ENCODE assay signal across 12 cellular contexts in genomic region chr12:120692524-120693033, GRCh38. TPM values are rescaled to one million over a fixed set of nuclear protein-coding genes. Genes with fewer than 3 reads are reported as not detected.
DNase-seq lines count a peak whose midpoint lies in the region; ATAC-seq and TF ChIP-seq lines count a peak whose summit lies in the region.
"Had no signal": no experiment of that assay in that cellular context is flagged by ENCODE, and none has a peak within 500 bp of the region (broad histone marks: within the 10 kb centered on the region; RNA-seq: fewer than 3 reads in every experiment).

No MANE protein-coding gene starts in this region.

- TF ChIP-seq CTCF in left ventricle myocardium inferior (IDR thresholded peaks at IDR 0.05; ENCODE audit: borderline replicate concordance) (no peak), transverse colon (IDR thresholded peaks at IDR 0.05) (no peak)
- TF ChIP-seq CTCF in activated CD8-positive, alpha-beta T cell treated with anti-CD3 and anti-CD28 coated beads for 36 hours (IDR thresholded peaks at IDR 0.05), result no peak

- TF ChIP-seq EP300 in transverse colon (IDR thresholded peaks at IDR 0.05; ENCODE audit: low read depth), result no peak

- POLR2A ChIA-PET in activated CD8-positive, alpha-beta T cell treated with anti-CD3 and anti-CD28 coated beads for 36 hours (lab: Charles Lee), result interaction anchor here (1.5 kb wide), 1 partner anchor 18 kb away, joined by 4 read pairs; the partner anchor contains the start of gene UNC119B

- in situ Hi-C loops in transverse colon (cut with MboI; ENCODE audit: low pct_ligation_motif_present in 1 of 4, low pct_unique_long_range_greater_than_20kb in 1 of 4, low sequenced_read_pairs in 3 of 4), result no loop called here

- peaks cover 45% of the 10 kb centered on the region for H3K4me1 Mint-ChIP-seq in activated CD8-positive, alpha-beta T cell treated with anti-CD3 and anti-CD28 coated beads for 36 hours (ENCODE audit: low read depth)

- DNase-seq in left ventricle myocardium inferior (no peak), right cardiac atrium (no peak), kidney glomerular epithelial cell (lab: John Stamatoyannopoulos, UW) (peak; percentile 57), transverse colon (no peak), NCI-H510A (lab: John Stamatoyannopoulos, UW) (no peak), head of caudate nucleus (no peak)
- DNase-seq in activated CD8-positive, alpha-beta T cell treated with anti-CD3 and anti-CD28 coated beads for 36 hours, result no peak
- DNase-seq: COR-L47, NCI-H1105 had no signal

- H3K9me3 ChIP-seq in left ventricle myocardium inferior (replicated peaks) (no peaks in the 10 kb centered on the region), right cardiac atrium (ENCODE audit: control insufficient read depth, low read length) (no peaks in the 10 kb centered on the region), transverse colon (no peaks in the 10 kb centered on the region)
- H3K9me3 ChIP-seq: ascending aorta had no signal

- H3K27ac ChIP-seq in left ventricle myocardium inferior (replicated peaks) (peak overlapping the region; percentile 98), right cardiac atrium (ENCODE audit: low read length) (no peak overlapping the region), transverse colon (peak overlapping the region; percentile 11 to 98 (median 54))
- H3K27ac ChIP-seq: ascending aorta had no signal

- H3K4me3 Mint-ChIP-seq in activated CD8-positive, alpha-beta T cell treated with anti-CD3 and anti-CD28 coated beads for 36 hours, result no peak overlapping the region

- no peaks in the 10 kb centered on the region for H3K9me3 Mint-ChIP-seq in activated CD8-positive, alpha-beta T cell treated with anti-CD3 and anti-CD28 coated beads for 36 hours

- H3K36me3 ChIP-seq in left ventricle myocardium inferior (peaks cover 37% of the 10 kb centered on the region), transverse colon (peaks cover 0 to 30% (median 11%) of the 10 kb centered on the region in 4 donors)

- CTCF ChIA-PET in activated CD8-positive, alpha-beta T cell treated with anti-CD3 and anti-CD28 coated beads for 36 hours (lab: Charles Lee), result interaction anchor here (6.4 kb wide), 1 partner anchor 110 kb away, joined by 28 read pairs; the partner anchor contains the start of gene POP5

- H3K27ac Mint-ChIP-seq in activated CD8-positive, alpha-beta T cell treated with anti-CD3 and anti-CD28 coated beads for 36 hours, result peak overlapping the region; percentile 25

- ATAC-seq in right cardiac atrium (no peak), HG02852 (IDR thresholded peaks at IDR 0.05; ENCODE audit: unreplicated experiment) (no peak)
- ATAC-seq in activated CD8-positive, alpha-beta T cell treated with anti-CD3 and anti-CD28 coated beads for 36 hours, result no peak

- TF ChIP-seq POLR2A in transverse colon (IDR thresholded peaks at IDR 0.05), result no peak

- no peaks in the 10 kb centered on the region for H3K27me3 Mint-ChIP-seq in activated CD8-positive, alpha-beta T cell treated with anti-CD3 and anti-CD28 coated beads for 36 hours

- intact Hi-C loops in left ventricle myocardium inferior (cut with micrococcal nuclease), result no loop called here
- intact Hi-C loops in right cardiac atrium (cut with DNase I), result no loop called here
- intact Hi-C loops in activated CD8-positive, alpha-beta T cell treated with anti-CD3 and anti-CD28 coated beads for 36 hours (cut with micrococcal nuclease), result no loop called here
- intact Hi-C loops in transverse colon (cut with DNase I; ENCODE audit: low total_unique reads), result no loop called here
- intact Hi-C loops in head of caudate nucleus (cut with DNase I), result no loop called here

- peaks cover 33% of the 10 kb centered on the region for H3K36me3 Mint-ChIP-seq in activated CD8-positive, alpha-beta T cell treated with anti-CD3 and anti-CD28 coated beads for 36 hours (ENCODE audit: low read depth)

- H3K27me3 ChIP-seq in left ventricle myocardium inferior (ENCODE audit: low read depth) (no peaks in the 10 kb centered on the region), right cardiac atrium (ENCODE audit: control insufficient read depth, insufficient read depth) (no peaks in the 10 kb centered on the region), transverse colon (no peaks in the 10 kb centered on the region)
- H3K27me3 ChIP-seq: ascending aorta had no signal

- WGBS in right cardiac atrium, result 74% methylated on average over 11 of the region's 11 CpGs
- WGBS in transverse colon (ENCODE audit: low coverage in 1 of 2), 2 donors, result 54% methylated on average over 10 to 11 of the region's 11 CpGs

- H3K4me3 ChIP-seq in left ventricle myocardium inferior, result peak overlapping the region; percentile 97
- H3K4me3 ChIP-seq in right cardiac atrium (ENCODE audit: low read length), result no peak overlapping the region
- no peak overlapping the region for H3K4me3 ChIP-seq in transverse colon
- H3K4me3 ChIP-seq: ascending aorta, smooth muscle cell had no signal

- H3K4me1 ChIP-seq in left ventricle myocardium inferior (peaks cover 86% of the 10 kb centered on the region), right cardiac atrium (ENCODE audit: control insufficient read depth, insufficient read depth, low read length) (peaks cover 20% of the 10 kb centered on the region), transverse colon (peaks cover 40 to 74% (median 59%) of the 10 kb centered on the region in 4 donors)

RNA-seq across cellular contexts. Expression of gene MLEC, which starts 5.6 kb away (rescaled TPM):
- total RNA-seq in left ventricle myocardium inferior, result 120 TPM
- 100 to 1,000 TPM; 157 to 257 (median 193) TPM for total RNA-seq in right cardiac atrium
- polyA plus RNA-seq in right cardiac atrium, result 93.6 TPM
- 10 to 100 TPM; 79.2 to 79.4 TPM for total RNA-seq in activated CD8-positive, alpha-beta T cell treated with anti-CD3 and anti-CD28 coated beads for 36 hours
- 100 to 1,000 TPM in 3 of 4 donors, 10 to 100 TPM in 1; 75.6 to 153 (median 130) TPM for total RNA-seq in transverse colon

RNA-seq across cellular contexts. Expression of gene UNC119B, which starts 17.7 kb away (rescaled TPM):
- total RNA-seq in left ventricle myocardium inferior (11.5 TPM), right cardiac atrium (10 to 100 TPM; 15.7 to 17.8 (median 16.7) TPM), transverse colon (10 to 100 TPM in 3 of 4 donors, 1 to 10 TPM in 1; 9.8 to 25.4 (median 21.5) TPM)
- 7.0 TPM for polyA plus RNA-seq in right cardiac atrium
- 10 to 100 TPM; 23.8 to 24.3 TPM for total RNA-seq in activated CD8-positive, alpha-beta T cell treated with anti-CD3 and anti-CD28 coated beads for 36 hours

RNA-seq across cellular contexts. Expression of gene ACADS, which starts 33.0 kb away (rescaled TPM):
- total RNA-seq in left ventricle myocardium inferior (93.8 TPM), right cardiac atrium (10 to 100 TPM; 34.2 to 51.3 (median 42.5) TPM), transverse colon (100 to 1,000 TPM; 224 to 338 (median 297) TPM)
- 68.0 TPM for polyA plus RNA-seq in right cardiac atrium
- 10 to 100 TPM; 17.4 to 18.1 TPM for total RNA-seq in activated CD8-positive, alpha-beta T cell treated with anti-CD3 and anti-CD28 coated beads for 36 hours

RNA-seq across cellular contexts. Expression of gene CABP1, which starts 52.2 kb away (rescaled TPM):
- total RNA-seq in left ventricle myocardium inferior (4.2 TPM), right cardiac atrium (1 to 10 TPM in 3 of 4 donors, under 1 TPM in 1; 0.89 to 4.0 (median 2.0) TPM), transverse colon (1 to 10 TPM in 2 of 4 donors, under 1 TPM in 1, not detected in 1; 0.60 to 7.5 (median 4.4) TPM)
- polyA plus RNA-seq in right cardiac atrium, result 3.0 TPM
- 1 to 10 TPM in 1 of 2 experiments, under 1 TPM in 1; 0.50 to 1.1 TPM for total RNA-seq in activated CD8-positive, alpha-beta T cell treated with anti-CD3 and anti-CD28 coated beads for 36 hours
- total RNA-seq: smooth muscle cell had no signal
